15 cellular contexts compared by ENCODE assay signal in genomic region chr9:93202919-93203712, GRCh38. TPM values are rescaled to one million over a fixed set of nuclear protein-coding genes. Genes with fewer than 3 reads are reported as not detected.
A peak's percentile ranks its signal among the peaks of the same experiment; 100 is the strongest.
DNase-seq lines count a peak whose midpoint lies in the region; ATAC-seq and TF ChIP-seq lines count a peak whose summit lies in the region.
"Had no signal": no experiment of that assay in that cellular context is flagged by ENCODE, and none has a peak within 500 bp of the region (broad histone marks: within the 10 kb centered on the region; RNA-seq: fewer than 3 reads in every experiment).

No MANE protein-coding gene starts in this region.

- H3K27me3 Mint-ChIP-seq in endodermal cell (ENCODE audit: insufficient read depth), result no peaks in the 10 kb centered on the region
- peaks cover 3% of the 10 kb centered on the region for H3K27me3 Mint-ChIP-seq in neural crest cell (ENCODE audit: low read depth)
- H3K27me3 Mint-ChIP-seq in activated CD4-positive, alpha-beta T cell treated with anti-CD3 and anti-CD28 coated beads, Interleukin-2, amount 10 ng/mL, durations not matched to agents 24 days and 14 days, result no peaks in the 10 kb centered on the region
- H3K27me3 Mint-ChIP-seq: activated naive CD8-positive, alpha-beta T cell had no signal

- no peaks in the 10 kb centered on the region for H3K27me3 ChIP-seq in cardiac muscle cell
- no peaks in the 10 kb centered on the region for H3K27me3 ChIP-seq in endodermal cell (ENCODE audit: control insufficient read depth, insufficient read depth, low read length, poor library complexity, severe bottlenecking)

- H3K9me3 ChIP-seq in cardiac muscle cell (ENCODE audit: low read depth) (no peaks in the 10 kb centered on the region), endodermal cell (ENCODE audit: control insufficient read depth, low read length) (no peaks in the 10 kb centered on the region)

- H3K36me3 ChIP-seq in cardiac muscle cell (no peaks in the 10 kb centered on the region), endodermal cell (ENCODE audit: control insufficient read depth, insufficient read depth, low read length) (no peaks in the 10 kb centered on the region)

- DNase-seq in cardiac muscle cell (ENCODE audit: low read depth in 1 of 2, low spot score in 1 of 2) (no peak), cardiac septum (ENCODE audit: low spot score) (no peak), endodermal cell (no peak), neural crest cell (ENCODE audit: low read depth, low spot score) (no peak), ACHN (no peak)
- DNase-seq in activated CD4-positive, alpha-beta T cell treated with anti-CD3 and anti-CD28 coated beads, Interleukin-2, amount 10 ng/mL, durations not matched to agents 24 days and 14 days, result no peak
- DNase-seq: NCI-H510A treated with DMSO at 0.1 percent for 48 hours; stimulated activated CD4-positive, alpha-beta T cell treated with anti-CD3 and anti-CD28 coated beads, Interleukin-15, amount 100 ng/mL, for 24 hours; T-cell had no signal

- H3K4me3 ChIP-seq in cardiac muscle cell (no peak overlapping the region), endodermal cell (ENCODE audit: low read length) (no peak overlapping the region)

- H3K4me1 Mint-ChIP-seq in endodermal cell, result peaks cover 32% of the 10 kb centered on the region
- peaks cover 64% of the 10 kb centered on the region for H3K4me1 Mint-ChIP-seq in neural crest cell
- peaks cover 4% of the 10 kb centered on the region for H3K4me1 Mint-ChIP-seq in activated CD4-positive, alpha-beta T cell treated with anti-CD3 and anti-CD28 coated beads, Interleukin-2, amount 10 ng/mL, durations not matched to agents 24 days and 14 days

- H3K27ac Mint-ChIP-seq in endodermal cell (peak overlapping the region; percentile 12), neural crest cell (ENCODE audit: unreplicated experiment) (no peak overlapping the region)
- no peak overlapping the region for H3K27ac Mint-ChIP-seq in activated CD4-positive, alpha-beta T cell treated with anti-CD3 and anti-CD28 coated beads, Interleukin-2, amount 10 ng/mL, durations not matched to agents 24 days and 14 days
- H3K27ac Mint-ChIP-seq: activated naive CD8-positive, alpha-beta T cell; mesothelial cell of epicardium; T-cell had no signal

- no peak overlapping the region for H3K9ac ChIP-seq in endodermal cell (ENCODE audit: extremely low read depth, low read length, poor library complexity, severe bottlenecking)

- H3K27ac ChIP-seq in cardiac muscle cell (peak overlapping the region; percentile 97), endodermal cell (ENCODE audit: low read depth, low read length) (no peak overlapping the region)

- H3K4me1 ChIP-seq in cardiac muscle cell (ENCODE audit: low read depth) (peaks cover 73% of the 10 kb centered on the region), endodermal cell (ENCODE audit: control insufficient read depth, insufficient read depth, low read length) (peaks cover 12% of the 10 kb centered on the region)

- in situ Hi-C loops in ACHN (cut with HindIII; ENCODE audit: low pct_ligation_motif_present, low pct_unique_long_range_greater_than_20kb, low sequenced_read_pairs), result no loop called here

- TF ChIP-seq CTCF in cardiac muscle cell (IDR thresholded peaks at IDR 0.05; ENCODE audit: low read depth, low read length) (no peak), endodermal cell (conservative IDR thresholded peaks at IDR 0.05) (no peak), neural crest cell (conservative IDR thresholded peaks at IDR 0.05) (no peak)

- H3K36me3 Mint-ChIP-seq in endodermal cell (ENCODE audit: low read depth), result no peaks in the 10 kb centered on the region
- H3K36me3 Mint-ChIP-seq in neural crest cell (ENCODE audit: low read depth), result no peaks in the 10 kb centered on the region
- H3K36me3 Mint-ChIP-seq in activated CD4-positive, alpha-beta T cell treated with anti-CD3 and anti-CD28 coated beads, Interleukin-2, amount 10 ng/mL, durations not matched to agents 24 days and 14 days (ENCODE audit: low read depth), result no peaks in the 10 kb centered on the region
- H3K36me3 Mint-ChIP-seq: activated naive CD8-positive, alpha-beta T cell; mesothelial cell of epicardium; T-cell had no signal

- WGBS in endodermal cell (ENCODE audit: insufficient coverage in 1 of 2, insufficient read length in 1 of 2), 2 experiments, result 69 to 79% methylated on average over 7 to 13 of the region's 13 CpGs

- intact Hi-C loops in cardiac septum (cut with DNase I), result no loop called here
- intact Hi-C loops in activated CD4-positive, alpha-beta T cell treated with anti-CD3 and anti-CD28 coated beads, Interleukin-2, amount 10 ng/mL, durations not matched to agents 24 days and 14 days (cut with micrococcal nuclease), result no loop called here

- ATAC-seq in HG03175 (IDR thresholded peaks at IDR 0.05; ENCODE audit: unreplicated experiment) (no peak), GM19452 (IDR thresholded peaks at IDR 0.05; ENCODE audit: unreplicated experiment) (no peak)
- ATAC-seq: activated CD4-positive, CD25-positive, alpha-beta regulatory T cell treated with anti-CD3 and anti-CD28 coated beads, Interleukin-2, amount 50 U/mL, for 24 hours; T-cell had no signal

- H3K4me3 Mint-ChIP-seq in endodermal cell (no peak overlapping the region), neural crest cell (peak overlapping the region; percentile 8)
- H3K4me3 Mint-ChIP-seq in activated CD4-positive, alpha-beta T cell treated with anti-CD3 and anti-CD28 coated beads, Interleukin-2, amount 10 ng/mL, durations not matched to agents 24 days and 14 days, result no peak overlapping the region
- H3K4me3 Mint-ChIP-seq: activated naive CD8-positive, alpha-beta T cell; mesothelial cell of epicardium; T-cell had no signal

- H3K9me3 Mint-ChIP-seq in endodermal cell (no peaks in the 10 kb centered on the region), neural crest cell (no peaks in the 10 kb centered on the region)
- no peaks in the 10 kb centered on the region for H3K9me3 Mint-ChIP-seq in activated CD4-positive, alpha-beta T cell treated with anti-CD3 and anti-CD28 coated beads, Interleukin-2, amount 10 ng/mL, durations not matched to agents 24 days and 14 days
- H3K9me3 Mint-ChIP-seq: mesothelial cell of epicardium, T-cell had no signal

RNA-seq across cellular contexts. Expression of gene WNK2, which starts 19.2 kb away (rescaled TPM):
- total RNA-seq in cardiac muscle cell, result 31.6 and 92.2 TPM in 2 replicates
- polyA plus RNA-seq in cardiac muscle cell, result 34.5 and 88.3 TPM in 2 replicates
- 123 TPM for total RNA-seq in cardiac septum
- total RNA-seq in endodermal cell, result 10 to 100 TPM; 46.1 to 48.8 TPM
- 34.8 TPM for polyA plus RNA-seq in endodermal cell (2013, experiment 1 of 2)
- 29.3 TPM for polyA plus RNA-seq in endodermal cell (2013, experiment 2 of 2)
- total RNA-seq in neural crest cell, result 27.8 and 34.3 TPM in 2 replicates
- 2.7 and 4.0 TPM in 2 replicates for total RNA-seq in activated CD4-positive, alpha-beta T cell treated with anti-CD3 and anti-CD28 coated beads, Interleukin-2, amount 10 ng/mL, durations not matched to agents 24 days and 14 days
- total RNA-seq: osteocyte had no signal
